26 cellular contexts compared by ENCODE assay signal in genomic region chr4:71382125-71382524, GRCh38. TPM values are rescaled to one million over a fixed set of nuclear protein-coding genes. Genes with fewer than 3 reads are reported as not detected.
DNase-seq lines count a peak whose midpoint lies in the region; ATAC-seq, FAIRE-seq and TF ChIP-seq lines count a peak whose summit lies in the region.
"Had no signal": no experiment of that assay in that cellular context is flagged by ENCODE, and none has a peak within 500 bp of the region (broad histone marks: within the 10 kb centered on the region; RNA-seq: fewer than 3 reads in every experiment).

No MANE protein-coding gene starts in this region.

- peaks cover 5% of the 10 kb centered on the region for H3K4me1 ChIP-seq in hepatocyte (ENCODE audit: insufficient read depth)
- no peaks in the 10 kb centered on the region for H3K4me1 ChIP-seq in mucosa of descending colon (ENCODE audit: low read depth)
- peaks cover 0 to 2% of the 10 kb centered on the region in 2 donors for H3K4me1 ChIP-seq in small intestine (ENCODE audit: control insufficient read depth in 2 of 2, insufficient read depth in 1 of 2, low read depth in 1 of 2, low read length in 1 of 2)
- no peaks in the 10 kb centered on the region for H3K4me1 ChIP-seq in prostate gland (replicated peaks)
- H3K4me1 ChIP-seq: BE2C; BLaER1 treated with 17β-estradiol and CSF1 and Interleukin-3, amounts not matched to agents 10 nM and 100 nM had no signal

- no peak overlapping the region for H2AFZ ChIP-seq in hepatocyte
- H2AFZ ChIP-seq: GM23248 had no signal

- no peaks in the 10 kb centered on the region for H3K9me2 ChIP-seq in hepatocyte (replicated peaks; ENCODE audit: insufficient read depth)

- H3K27ac ChIP-seq in hepatocyte (peak overlapping the region; percentile 55), small intestine (ENCODE audit: low read depth in 1 of 2, low read length in 1 of 2) (no peak overlapping the region), prostate gland (no peak overlapping the region)
- H3K27ac ChIP-seq: BLaER1 treated with 17β-estradiol and CSF1 and Interleukin-3, amounts not matched to agents 10 nM and 100 nM; GM23248 had no signal

- no peak for TF ChIP-seq CTCF in hepatocyte (IDR thresholded peaks at IDR 0.05; ENCODE audit: poor library complexity)
- TF ChIP-seq CTCF in mucosa of descending colon (IDR thresholded peaks at IDR 0.05), result no peak
- no peak for TF ChIP-seq CTCF in prostate gland (IDR thresholded peaks at IDR 0.05)

- DNase-seq in hepatocyte (ENCODE audit: low spot score) (no peak), left colon (no peak), mucosa of descending colon (no peak), small intestine (peak; percentile 26), prostate gland (ENCODE audit: low spot score) (no peak), amygdala (lab: John Stamatoyannopoulos, UW) (no peak)
- DNase-seq: 8988T; AML-193; BE2C; CD4-positive, alpha-beta T cell; CD8-positive, alpha-beta memory T cell; DMS 273 treated with DMSO at 0.1 percent for 48 hours; DMS79; EL; GDM1; GM23248; H7; HCEC 1CT had no signal

- H3K36me3 ChIP-seq in hepatocyte (replicated peaks; ENCODE audit: insufficient read depth, low read depth) (no peaks in the 10 kb centered on the region), mucosa of descending colon (ENCODE audit: low read depth) (no peaks in the 10 kb centered on the region), small intestine (ENCODE audit: control insufficient read depth in 2 of 2, insufficient read depth in 2 of 2, low read length in 2 of 2) (peaks cover 0 to 6% of the 10 kb centered on the region in 2 donors), prostate gland (no peaks in the 10 kb centered on the region)
- H3K36me3 ChIP-seq: BE2C; BLaER1 treated with 17β-estradiol and CSF1 and Interleukin-3, amounts not matched to agents 10 nM and 100 nM had no signal

- no peak for TF ChIP-seq POLR2A in prostate gland (IDR thresholded peaks at IDR 0.05)

- WGBS in hepatocyte (ENCODE audit: low lambda C conversion rate, missing lambda C conversion rate), result 97% methylated on average over 3 of the region's 3 CpGs
- 85 to 91% (median 87%) methylated on average over 3 of the region's 3 CpGs for WGBS in small intestine, 3 donors
- 96% methylated on average over 3 of the region's 3 CpGs for WGBS in prostate gland

- intact Hi-C loops in left colon (cut with DNase I, micrococcal nuclease), result no loop called here
- intact Hi-C loops in mucosa of descending colon (cut with DNase I, micrococcal nuclease), result no loop called here
- intact Hi-C loops in prostate gland (cut with DNase I), result no loop called here

- ATAC-seq in left colon (peak; percentile 87), mucosa of descending colon (peak; percentile 84), HG02973 (IDR thresholded peaks at IDR 0.05; ENCODE audit: unreplicated experiment) (no peak)
- ATAC-seq: A549, GM12878 had no signal

- H3K4me2 ChIP-seq in hepatocyte, result no peak overlapping the region
- H3K4me2 ChIP-seq: BLaER1 treated with 17β-estradiol and CSF1 and Interleukin-3, amounts not matched to agents 10 nM and 100 nM had no signal

- no peaks in the 10 kb centered on the region for H3K27me3 ChIP-seq in hepatocyte
- no peaks in the 10 kb centered on the region for H3K27me3 ChIP-seq in small intestine (ENCODE audit: control insufficient read depth in 2 of 2, insufficient read depth in 2 of 2, low read length in 2 of 2)
- no peaks in the 10 kb centered on the region for H3K27me3 ChIP-seq in prostate gland (replicated peaks; ENCODE audit: insufficient read depth)
- H3K27me3 ChIP-seq: BE2C; BLaER1 treated with 17β-estradiol and CSF1 and Interleukin-3, amounts not matched to agents 10 nM and 100 nM had no signal

- H3K79me2 ChIP-seq in hepatocyte, result no peaks in the 10 kb centered on the region

- H3K4me3 ChIP-seq in hepatocyte, result no peak overlapping the region
- no peak overlapping the region for H3K4me3 ChIP-seq in mucosa of descending colon
- H3K4me3 ChIP-seq in small intestine (ENCODE audit: low read depth in 1 of 2, low read length in 2 of 2), result no peak overlapping the region
- H3K4me3 ChIP-seq in prostate gland, result no peak overlapping the region
- H3K4me3 ChIP-seq: A549; BLaER1 treated with 17β-estradiol and CSF1 and Interleukin-3, amounts not matched to agents 10 nM and 100 nM; GM12878; GM23248 had no signal

- H3K9me3 ChIP-seq in hepatocyte (ENCODE audit: low read depth) (no peaks in the 10 kb centered on the region), mucosa of descending colon (no peaks in the 10 kb centered on the region), small intestine (ENCODE audit: control insufficient read depth, low read depth) (no peaks in the 10 kb centered on the region), prostate gland (no peaks in the 10 kb centered on the region)
- H3K9me3 ChIP-seq: A549; BE2C; BLaER1 treated with 17β-estradiol and CSF1 and Interleukin-3, amounts not matched to agents 10 nM and 100 nM had no signal

- FAIRE-seq in small intestine (lab: Jason Lieb, UNC), result no peak
- FAIRE-seq: A549, D721Med, GM12878, GM19239, H1 had no signal

- no peaks in the 10 kb centered on the region for H4K20me1 ChIP-seq in hepatocyte (ENCODE audit: insufficient read depth, poor library complexity, severe bottlenecking)
- H4K20me1 ChIP-seq: BLaER1 treated with 17β-estradiol and CSF1 and Interleukin-3, amounts not matched to agents 10 nM and 100 nM had no signal

RNA-seq across cellular contexts. Expression of gene SLC4A4, which starts 43.3 kb away (rescaled TPM):
- total RNA-seq in hepatocyte (11.4 and 14.2 TPM in 2 replicates), left colon (100 to 1,000 TPM; 164 to 234 TPM), mucosa of descending colon (100 to 1,000 TPM; 102 to 248 (median 165) TPM), prostate gland (10 to 100 TPM; 48.3 to 89.2 TPM)
- polyA plus RNA-seq in hepatocyte (9.6 and 16.6 TPM in 2 replicates), small intestine (10 to 100 TPM; 14.0 to 17.4 (median 15.7) TPM)
- polyA plus RNA-seq: CD14-positive monocyte had no signal
